In the genomic region with DNA sequence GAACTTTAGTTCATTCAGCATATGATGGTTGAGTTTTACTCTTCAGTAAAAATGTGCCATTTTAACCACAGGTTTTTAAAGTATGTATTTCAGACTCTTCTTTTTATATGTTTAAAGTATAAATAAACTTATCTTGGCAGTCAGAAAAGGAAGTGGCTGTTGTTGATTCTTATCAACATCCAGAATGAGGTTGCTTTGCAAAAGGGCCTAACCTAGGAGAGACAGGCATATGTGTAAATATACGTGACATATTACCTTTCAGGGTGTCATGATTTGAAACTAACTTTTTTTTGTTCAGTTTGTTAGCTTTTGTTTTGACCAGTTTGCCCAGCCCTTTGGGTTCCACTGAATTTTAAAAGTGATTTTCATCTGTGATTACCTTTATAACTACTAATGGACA, we compare ENCODE assay signal across 1 cellular context.
TF ChIP-seq lines count a peak whose summit lies in the region.

No MANE protein-coding gene starts in this region.

TF ChIP-seq in K562, 482 proteins besides CTCF, POLR2A, EP300 and RAD21:
- TF ChIP-seq CBX3 (IDR thresholded peaks at IDR 0.05; ENCODE audit: borderline replicate concordance in 1 of 2, low read length in 2 of 2) (no peak), ZNF766 (CRISPR knock-in tag; conservative IDR thresholded peaks at IDR 0.05) (0 out of 2 replicates have a peak, but pooled peaks have one; percentile 40), MEIS2 (IDR thresholded peaks at IDR 0.05; ENCODE audit: partially characterized antibody) (peak; percentile 79), NR2C1 (IDR thresholded peaks at IDR 0.05) (no peak), NR2C1 (tag; IDR thresholded peaks at IDR 0.05) (no peak), SPI1 (IDR thresholded peaks at IDR 0.05; ENCODE audit: borderline replicate concordance, low read depth, low read length) (peak; percentile 26; the same call in 1 of the 2 replicates), ARID1B (IDR thresholded peaks at IDR 0.05) (peak; percentile 49), SOX6 (IDR thresholded peaks at IDR 0.05) (peak; percentile 65; the same call in 1 of the 2 replicates), TEAD4 (IDR thresholded peaks at IDR 0.05; ENCODE audit: low read length) (peak; percentile 13; the same call in 1 of the 2 replicates), TEAD4 (CRISPR knock-in tag; IDR thresholded peaks at IDR 0.05; ENCODE audit: borderline replicate concordance) (no peak)
